Comparison of ENCODE assay signal across 1 cellular context in genomic region chr15:39248204-39248603, GRCh38.
TF ChIP-seq lines count a peak whose summit lies in the region.

No MANE protein-coding gene starts in this region.

TF ChIP-seq in GM23338, 12 proteins besides CTCF, POLR2A, EP300 and RAD21 (continued from another document):
- TF ChIP-seq REST (IDR thresholded peaks at IDR 0.05; ENCODE audit: unreplicated experiment): no peak
- no peak for TF ChIP-seq POLR2AphosphoS5 (IDR thresholded peaks at IDR 0.05; ENCODE audit: low read depth)
- no peak for TF ChIP-seq ZNF462 (CRISPR knock-in tag; IDR thresholded peaks at IDR 0.05)
- no peak for TF ChIP-seq NANOG (IDR thresholded peaks at IDR 0.05; ENCODE audit: borderline replicate concordance)
- TF ChIP-seq CREB1 (CRISPR knock-in tag; IDR thresholded peaks at IDR 0.05; ENCODE audit: low read depth): no peak
- TF ChIP-seq ZNF331 (CRISPR knock-in tag; IDR thresholded peaks at IDR 0.05; ENCODE audit: low read depth): no peak
